ENCODE assay signal across 13 cellular contexts in genomic region chr9:92378825-92379535, GRCh38. TPM values are rescaled to one million over a fixed set of nuclear protein-coding genes. Genes with fewer than 3 reads are reported as not detected.
DNase-seq lines count a peak whose midpoint lies in the region; ATAC-seq and TF ChIP-seq lines count a peak whose summit lies in the region.
"Had no signal": no experiment of that assay in that cellular context is flagged by ENCODE, and none has a peak within 500 bp of the region (broad histone marks: within the 10 kb centered on the region; RNA-seq: fewer than 3 reads in every experiment).

No MANE protein-coding gene starts in this region.

- H3K36me3 ChIP-seq in smooth muscle cell (ENCODE audit: low read depth) = peaks cover 4% of the 10 kb centered on the region
- H3K36me3 ChIP-seq: esophagus squamous epithelium, neutrophil had no signal

- H3K9me3 Mint-ChIP-seq in activated T-cell treated with anti-CD3 and anti-CD28 coated beads, Interleukin-2, amount 50 U/mL, for 72 hours = peaks cover 2% of the 10 kb centered on the region in 2 donors
- H3K9me3 Mint-ChIP-seq in effector memory CD8-positive, alpha-beta T cell = no peaks in the 10 kb centered on the region
- peaks cover 16% of the 10 kb centered on the region for H3K9me3 Mint-ChIP-seq in mesothelial cell of epicardium

- peak in 1 of 2 donors; percentile 42 for ATAC-seq in activated T-cell treated with anti-CD3 and anti-CD28 coated beads, Interleukin-2, amount 50 U/mL, for 72 hours (replicated peaks in 1 of 2)
- ATAC-seq in effector memory CD8-positive, alpha-beta T cell (replicated peaks) = no peak
- no peak for ATAC-seq in GM18858 (IDR thresholded peaks at IDR 0.05; ENCODE audit: unreplicated experiment)
- ATAC-seq: HCT116 had no signal

- 36% methylated on average over 6 of the region's 6 CpGs for WGBS in smooth muscle cell (ENCODE audit: low lambda C conversion rate)

- H3F3A ChIP-seq in smooth muscle cell (ENCODE audit: low read depth) = no peaks in the 10 kb centered on the region

- peak overlapping the region in 1 of 2 donors; percentile 39 for H3K4me3 Mint-ChIP-seq in activated T-cell treated with anti-CD3 and anti-CD28 coated beads, Interleukin-2, amount 50 U/mL, for 72 hours
- no peak overlapping the region for H3K4me3 Mint-ChIP-seq in effector memory CD8-positive, alpha-beta T cell
- no peak overlapping the region for H3K4me3 Mint-ChIP-seq in mesothelial cell of epicardium

- POLR2A ChIA-PET in GM10248 (lab: Yijun Ruan, JAX) = no interaction called here

- H3K27me3 ChIP-seq in smooth muscle cell (ENCODE audit: low read depth) = no peaks in the 10 kb centered on the region
- H3K27me3 ChIP-seq: esophagus squamous epithelium, neutrophil had no signal

- H3K9ac ChIP-seq in smooth muscle cell (ENCODE audit: low read depth) = no peak overlapping the region

- peaks cover 7 to 21% of the 10 kb centered on the region in 2 donors for H3K36me3 Mint-ChIP-seq in activated T-cell treated with anti-CD3 and anti-CD28 coated beads, Interleukin-2, amount 50 U/mL, for 72 hours (ENCODE audit: insufficient read depth in 2 of 2)
- peaks cover 4% of the 10 kb centered on the region for H3K36me3 Mint-ChIP-seq in effector memory CD8-positive, alpha-beta T cell (ENCODE audit: insufficient read depth)
- peaks cover 10% of the 10 kb centered on the region for H3K36me3 Mint-ChIP-seq in mesothelial cell of epicardium

- no peaks in the 10 kb centered on the region for H3K79me2 ChIP-seq in smooth muscle cell (ENCODE audit: low read depth)

- peak overlapping the region; percentile 4 for H3K4me2 ChIP-seq in smooth muscle cell

- no peaks in the 10 kb centered on the region for H4K20me1 ChIP-seq in smooth muscle cell (ENCODE audit: low read depth)

- peak overlapping the region; percentile 88 for H3K27ac Mint-ChIP-seq in activated T-cell treated with anti-CD3 and anti-CD28 coated beads, Interleukin-2, amount 50 U/mL, for 72 hours
- H3K27ac Mint-ChIP-seq in effector memory CD8-positive, alpha-beta T cell = peak overlapping the region; percentile 41 to 44
- H3K27ac Mint-ChIP-seq in mesothelial cell of epicardium = no peak overlapping the region

- H3K27ac ChIP-seq in smooth muscle cell (ENCODE audit: low read depth) = peak overlapping the region; percentile 20
- H3K27ac ChIP-seq: esophagus squamous epithelium, neutrophil had no signal

- peaks cover 7% of the 10 kb centered on the region for H3K4me1 Mint-ChIP-seq in activated T-cell treated with anti-CD3 and anti-CD28 coated beads, Interleukin-2, amount 50 U/mL, for 72 hours (ENCODE audit: low read depth)
- peaks cover 6 to 15% of the 10 kb centered on the region in 2 donors for H3K4me1 Mint-ChIP-seq in effector memory CD8-positive, alpha-beta T cell (ENCODE audit: low read depth in 2 of 2)
- peaks cover 7% of the 10 kb centered on the region for H3K4me1 Mint-ChIP-seq in mesothelial cell of epicardium

- DNase-seq in activated T-cell treated with anti-CD3 and anti-CD28 coated beads, Interleukin-2, amount 50 U/mL, for 72 hours = no peak
- DNase-seq in activated T-cell treated with anti-CD3 and anti-CD28 coated beads, Interleukin-2, amount 50 U/mL, for 1 hour = no peak
- DNase-seq in NCI-H510A treated with DMSO at 0.1 percent for 48 hours (lab: John Stamatoyannopoulos, UW) (peak; percentile 63), smooth muscle cell (lab: John Stamatoyannopoulos, UW; ENCODE audit: unreplicated experiment) (no peak), mesothelial cell of epicardium (ENCODE audit: low spot score in 2 of 2, unreplicated experiment in 2 of 2) (no peak), GM10248 (ENCODE audit: extremely low spot score) (no peak)
- DNase-seq in effector memory CD8-positive, alpha-beta T cell = no peak
- DNase-seq: aorta, esophagus squamous epithelium had no signal

- H3K4me1 ChIP-seq in smooth muscle cell (ENCODE audit: low read depth) = peaks cover 12% of the 10 kb centered on the region
- H3K4me1 ChIP-seq: esophagus squamous epithelium had no signal

- no peaks in the 10 kb centered on the region for H3K9me3 ChIP-seq in smooth muscle cell (replicated peaks; ENCODE audit: low read depth)
- H3K9me3 ChIP-seq: neutrophil had no signal

- H2AFZ ChIP-seq in smooth muscle cell (ENCODE audit: low read depth) = no peak overlapping the region

- CTCF ChIA-PET in GM10248 (lab: Yijun Ruan, JAX) = interaction anchor here (1.0 to 1.2 kb wide), 2 partner anchors 8 to 12 kb away, joined by 3 read pairs; no protein-coding TSS in a partner anchor

- H3K27me3 Mint-ChIP-seq in activated T-cell treated with anti-CD3 and anti-CD28 coated beads, Interleukin-2, amount 50 U/mL, for 72 hours (ENCODE audit: low read depth) = no peaks in the 10 kb centered on the region
- no peaks in the 10 kb centered on the region for H3K27me3 Mint-ChIP-seq in effector memory CD8-positive, alpha-beta T cell
- no peaks in the 10 kb centered on the region for H3K27me3 Mint-ChIP-seq in mesothelial cell of epicardium (ENCODE audit: low read depth)

- no peak for TF ChIP-seq CTCF in smooth muscle cell (IDR thresholded peaks at IDR 0.05; ENCODE audit: borderline replicate concordance, insufficient read depth, poor library complexity, severe bottlenecking)
- no peak for TF ChIP-seq CTCF in mesothelial cell of epicardium (IDR thresholded peaks at IDR 0.05; ENCODE audit: unreplicated experiment)
- TF ChIP-seq CTCF in GM10248 (IDR thresholded peaks at IDR 0.05; ENCODE audit: control extremely low read depth, extremely low read depth, low read depth, missing control alignments) = no peak

- no peak overlapping the region for H3K4me3 ChIP-seq in smooth muscle cell
- H3K4me3 ChIP-seq: esophagus squamous epithelium had no signal

RNA-seq across cellular contexts. Expression of gene OGN, which starts 25.4 kb away (rescaled TPM):
- not detected for total RNA-seq in activated T-cell treated with anti-CD3 and anti-CD28 coated beads, Interleukin-2, amount 50 U/mL, for 72 hours
- 27.4 and 67.9 TPM in 2 replicates for total RNA-seq in smooth muscle cell
- 11.2 and 27.8 TPM in 2 replicates for polyA plus RNA-seq in smooth muscle cell
- 2.2 to 3.1 TPM (median 2.6 TPM) in 3 replicates for total RNA-seq in mesothelial cell of epicardium

RNA-seq across cellular contexts. Expression of gene OMD, which starts 45.3 kb away (rescaled TPM):
- total RNA-seq in activated T-cell treated with anti-CD3 and anti-CD28 coated beads, Interleukin-2, amount 50 U/mL, for 72 hours = not detected
- not detected in 2 replicates for total RNA-seq in smooth muscle cell
- 0.17 TPM in 1 of 2 replicates, not detected in the other for polyA plus RNA-seq in smooth muscle cell
- total RNA-seq in mesothelial cell of epicardium = not detected in 3 replicates
- total RNA-seq: T-helper 1 cell treated with Interleukin-12 subunit alpha and Interleukin-12 subunit beta and Interleukin-4 antibody, amounts not matched to agents 30 ng/mL and 1 ng/mL, for 36 hours had no signal

RNA-seq across cellular contexts. Expression of gene CENPP, which starts 53.2 kb away (rescaled TPM):
- total RNA-seq in activated T-cell treated with anti-CD3 and anti-CD28 coated beads, Interleukin-2, amount 50 U/mL, for 72 hours = 10 to 100 TPM; 25.2 to 28.2 TPM
- total RNA-seq in smooth muscle cell (4.2 and 10.8 TPM in 2 replicates), mesothelial cell of epicardium (6.0 to 7.8 TPM (median 7.4 TPM) in 3 replicates)
- 12.1 and 17.5 TPM in 2 replicates for polyA plus RNA-seq in smooth muscle cell

RNA-seq across cellular contexts. Expression of gene NOL8, which starts 53.8 kb away (rescaled TPM):
- total RNA-seq in activated T-cell treated with anti-CD3 and anti-CD28 coated beads, Interleukin-2, amount 50 U/mL, for 72 hours = 10 to 100 TPM; 50.7 to 56.6 TPM
- total RNA-seq in smooth muscle cell (13.0 and 21.3 TPM in 2 replicates), mesothelial cell of epicardium (39.0 to 43.4 TPM (median 42.7 TPM) in 3 replicates)
- polyA plus RNA-seq in smooth muscle cell = 15.1 and 16.9 TPM in 2 replicates
